Comparison of ENCODE assay signal across 29 cellular contexts in genomic region chr12:62885242-62885641, GRCh38.
"Had no signal": no experiment of that assay in that cellular context is flagged by ENCODE, and none has a peak within 500 bp of the region (broad histone marks: within the 10 kb centered on the region; RNA-seq: fewer than 3 reads in every experiment).

No MANE protein-coding gene starts in this region.

- H3K9me3 ChIP-seq: stomach, suprapubic skin, testis, thoracic aorta, thyroid gland, tibial artery, tibial nerve, transverse colon, upper lobe of left lung, upper lobe of right lung, uterus, vagina had no signal

- H3K36me3 ChIP-seq: stomach, suprapubic skin, thoracic aorta, thyroid gland, tibial artery, tibial nerve, transverse colon, upper lobe of left lung, upper lobe of right lung, uterus, vagina had no signal

- FAIRE-seq: urothelium cell line had no signal

- H3K4me1 Mint-ChIP-seq: stimulated activated effector memory CD8-positive, alpha-beta T cell treated with anti-CD3 and anti-CD28 coated beads, Interleukin-12 subunit alpha, Interleukin-12 subunit beta, amount 100 ng/mL, for 72 hours; stimulated activated memory B cell treated with anti-CD40 and anti-IgM and Interleukin-4, amounts not matched to agents 10 μg/mL and 1 μg/mL and 100 μg/mL, for 72 hours had no signal

- H3K27me3 Mint-ChIP-seq: stimulated activated naive B cell treated with anti-CD40 and anti-IgM and Interleukin-4, amounts not matched to agents 10 μg/mL and 1 μg/mL and 100 μg/mL, for 72 hours; stimulated activated naive CD8-positive, alpha-beta T cell treated with anti-CD3 and anti-CD28 coated beads, Interleukin-15, Interleukin-2, amounts not matched to agents 100 ng/mL and 50 ng/mL, for 24 hours; type B pancreatic cell had no signal

- H3K4me3 Mint-ChIP-seq: stimulated activated effector memory CD8-positive, alpha-beta T cell treated with anti-CD3 and anti-CD28 coated beads, Interleukin-12 subunit alpha, Interleukin-12 subunit beta, amount 100 ng/mL, for 72 hours; stimulated activated memory B cell treated with anti-CD40 and anti-IgM and Interleukin-4, amounts not matched to agents 10 μg/mL and 1 μg/mL and 100 μg/mL, for 72 hours; stimulated activated naive B cell treated with anti-CD40 and anti-IgM and Interleukin-4, amounts not matched to agents 10 μg/mL and 1 μg/mL and 100 μg/mL, for 72 hours; stimulated activated naive CD8-positive, alpha-beta T cell treated with anti-CD3 and anti-CD28 coated beads, Interleukin-15, amount 100 ng/mL, for 72 hours; stimulated activated naive CD8-positive, alpha-beta T cell treated with anti-CD3 and anti-CD28 coated beads, Interleukin-15, Interleukin-2, amounts not matched to agents 100 ng/mL and 50 ng/mL, for 24 hours had no signal

- H3K4me3 ChIP-seq: stomach, suprapubic skin, testis, thoracic aorta, thyroid gland, tibial artery, tibial nerve, transverse colon, upper lobe of left lung, upper lobe of right lung, uterus, vagina had no signal

- ATAC-seq: stimulated activated effector memory CD8-positive, alpha-beta T cell treated with anti-CD3 and anti-CD28 coated beads, Interleukin-12 subunit alpha, Interleukin-12 subunit beta, amount 100 ng/mL, for 72 hours; stimulated activated memory B cell treated with anti-CD40 and anti-IgM and Interleukin-4, amounts not matched to agents 10 μg/mL and 1 μg/mL and 100 μg/mL, for 72 hours; stimulated activated naive B cell treated with anti-CD40 and anti-IgM and Interleukin-4, amounts not matched to agents 10 μg/mL and 1 μg/mL and 100 μg/mL, for 72 hours; stimulated activated naive CD8-positive, alpha-beta T cell treated with anti-CD3 and anti-CD28 coated beads, Interleukin-15, amount 100 ng/mL, for 72 hours; stimulated activated naive CD8-positive, alpha-beta T cell treated with anti-CD3 and anti-CD28 coated beads, Interleukin-15, Interleukin-2, amounts not matched to agents 100 U/mL and 50 U/mL, for 24 hours; upper lobe of right lung had no signal

- H3K27ac ChIP-seq: stomach, suprapubic skin, testis, thoracic aorta, thyroid gland, tibial artery, tibial nerve, transverse colon, upper lobe of left lung, upper lobe of right lung, uterus, vagina had no signal

- H3K36me3 Mint-ChIP-seq: stimulated activated effector memory CD8-positive, alpha-beta T cell treated with anti-CD3 and anti-CD28 coated beads, Interleukin-12 subunit alpha, Interleukin-12 subunit beta, amount 100 ng/mL, for 72 hours; stimulated activated memory B cell treated with anti-CD40 and anti-IgM and Interleukin-4, amounts not matched to agents 10 μg/mL and 1 μg/mL and 100 μg/mL, for 72 hours; stimulated activated naive B cell treated with anti-CD40 and anti-IgM and Interleukin-4, amounts not matched to agents 10 μg/mL and 1 μg/mL and 100 μg/mL, for 72 hours had no signal

- H3K4me1 ChIP-seq: suprapubic skin, testis, thyroid gland, tibial artery, tibial nerve, transverse colon, upper lobe of left lung, upper lobe of right lung, uterus, vagina had no signal

- H3K27me3 ChIP-seq: stomach, suprapubic skin, testis, thyroid gland, tibial artery, tibial nerve, transverse colon, upper lobe of left lung, upper lobe of right lung, uterus, vagina had no signal

- H3K9me3 Mint-ChIP-seq: stimulated activated naive CD8-positive, alpha-beta T cell treated with anti-CD3 and anti-CD28 coated beads, Interleukin-15, amount 100 ng/mL, for 72 hours had no signal

- H3K27ac Mint-ChIP-seq: stimulated activated effector memory CD8-positive, alpha-beta T cell treated with anti-CD3 and anti-CD28 coated beads, Interleukin-12 subunit alpha, Interleukin-12 subunit beta, amount 100 ng/mL, for 72 hours; stimulated activated memory B cell treated with anti-CD40 and anti-IgM and Interleukin-4, amounts not matched to agents 10 μg/mL and 1 μg/mL and 100 μg/mL, for 72 hours; stimulated activated naive B cell treated with anti-CD40 and anti-IgM and Interleukin-4, amounts not matched to agents 10 μg/mL and 1 μg/mL and 100 μg/mL, for 72 hours; stimulated activated naive CD8-positive, alpha-beta T cell treated with anti-CD3 and anti-CD28 coated beads, Interleukin-15, amount 100 ng/mL, for 72 hours; stimulated activated naive CD8-positive, alpha-beta T cell treated with anti-CD3 and anti-CD28 coated beads, Interleukin-15, Interleukin-2, amounts not matched to agents 100 ng/mL and 50 ng/mL, for 24 hours had no signal

- DNase-seq: stimulated activated CD4-positive, alpha-beta T cell treated with anti-CD3 and anti-CD28 coated beads, Interleukin-2, amount 100 ng/mL, for 48 hours; stimulated activated CD4-positive, alpha-beta T cell treated with anti-CD3 and anti-CD28 coated beads, Interleukin-4, amount 100 ng/mL, for 1 hour; stimulated activated CD4-positive, alpha-beta T cell treated with anti-CD3 and anti-CD28 coated beads, Interleukin-4, amount 100 ng/mL, for 24 hours; stimulated activated CD4-positive, alpha-beta T cell treated with anti-CD3 and anti-CD28 coated beads, Interleukin-4, amount 100 ng/mL, for 4 hours; stimulated activated CD8-positive, alpha-beta memory T cell treated with anti-CD3 and anti-CD28 coated beads, Interleukin-4, amount 100 ng/mL, for 48 hours; stimulated activated naive B cell treated with anti-CD40 and anti-IgM and Interleukin-4, amounts not matched to agents 10 μg/mL and 1 μg/mL and 100 μg/mL, for 72 hours; stimulated activated naive CD4-positive, alpha-beta T cell; stimulated activated naive CD4-positive, alpha-beta T cell treated with Interleukin-2 at 50 U/mL for 16 hours; stimulated activated naive CD8-positive, alpha-beta T cell treated with anti-CD3 and anti-CD28 coated beads, Interleukin-15, amount 100 ng/mL, for 72 hours; stimulated activated naive CD8-positive, alpha-beta T cell treated with anti-CD3 and anti-CD28 coated beads, Interleukin-15, Interleukin-2, amounts not matched to agents 100 U/mL and 50 U/mL, for 24 hours; stomach; substantia nigra; testis; thyroid gland; tibial artery; transverse colon; trophoblast cell; upper lobe of left lung; upper lobe of right lung; uterus had no signal
